In genomic region chr17:62648954-62649294, GRCh38 we compare ENCODE assay signal across 20 cellular contexts. TPM values are rescaled to one million over a fixed set of nuclear protein-coding genes. Genes with fewer than 3 reads are reported as not detected.
DNase-seq lines count a peak whose midpoint lies in the region; ATAC-seq, FAIRE-seq and TF ChIP-seq lines count a peak whose summit lies in the region.
"Had no signal": no experiment of that assay in that cellular context is flagged by ENCODE, and none has a peak within 500 bp of the region (broad histone marks: within the 10 kb centered on the region; RNA-seq: fewer than 3 reads in every experiment).

No MANE protein-coding gene starts in this region.

- H3K4me2 ChIP-seq in H1 (ENCODE audit: insufficient read depth in 1 of 2, low read depth in 2 of 2, low read length in 2 of 2), result no peak overlapping the region

- DNase-seq in activated effector memory CD4-positive, alpha-beta T cell treated with anti-CD3 and anti-CD28 coated beads, Interleukin-2, amount 50 U/mL, for 16 hours, result peak; percentile 42
- DNase-seq in activated effector memory CD4-positive, alpha-beta T cell treated with Interleukin-2 at 50 U/mL for 16 hours, result no peak
- DNase-seq in H1 (ENCODE audit: low read depth in 1 of 2, low spot score in 2 of 2) (no peak), mesothelial cell of epicardium (ENCODE audit: low spot score in 2 of 2, unreplicated experiment in 2 of 2) (no peak), upper lobe of left lung (no peak), NCI-H82 treated with DMSO at 0.1 percent for 48 hours (lab: John Stamatoyannopoulos, UW; ENCODE audit: unreplicated experiment) (no peak), NCI-H82 (lab: John Stamatoyannopoulos, UW) (no peak), T-helper 9 cell (no peak)
- DNase-seq: 8988T; activated CD4-positive, alpha-beta T cell treated with anti-CD3 and anti-CD28 coated beads, Interleukin-2, amount 10 ng/mL, durations not matched to agents 24 days and 14 days; activated naive CD4-positive, alpha-beta T cell treated with anti-CD3 and anti-CD28 coated beads, Interleukin-2, amount 10 ng/mL, durations not matched to agents 7 days and 5 days; NCI-H1105 treated with DMSO at 0.1 percent for 48 hours; NCI-H510A treated with DMSO at 0.1 percent for 48 hours; stimulated activated CD4-positive, alpha-beta T cell treated with anti-CD3 and anti-CD28 coated beads, Interleukin-2, amount 100 ng/mL, for 24 hours; stimulated activated naive CD8-positive, alpha-beta T cell treated with anti-CD3 and anti-CD28 coated beads, Interleukin-15, Interleukin-2, amounts not matched to agents 100 U/mL and 50 U/mL, for 24 hours; SW 1271 had no signal

- no peak overlapping the region for H4K8ac ChIP-seq in H1 (ENCODE audit: extremely low read depth, insufficient read depth, low read length)

- no peaks in the 10 kb centered on the region for H3K9me3 Mint-ChIP-seq in mesothelial cell of epicardium
- H3K9me3 Mint-ChIP-seq: activated CD4-positive, alpha-beta T cell treated with anti-CD3 and anti-CD28 coated beads, Interleukin-2, amount 10 ng/mL, durations not matched to agents 24 days and 14 days; activated naive CD4-positive, alpha-beta T cell treated with anti-CD3 and anti-CD28 coated beads, Interleukin-2, amount 10 ng/mL, durations not matched to agents 7 days and 5 days had no signal

- H3K18ac ChIP-seq in H1 (ENCODE audit: extremely low read depth, low read length), result no peak overlapping the region

- no peak overlapping the region for H2AK5ac ChIP-seq in H1 (ENCODE audit: low read depth, low read length)

- H3K79me1 ChIP-seq in H1 (ENCODE audit: low read depth, low read length), result no peaks in the 10 kb centered on the region; the same call in 1 of the 2 replicates

- H3K79me2 ChIP-seq in H1 (ENCODE audit: control insufficient read depth in 1 of 2, insufficient read depth in 2 of 2, low read length in 2 of 2), result no peaks in the 10 kb centered on the region

- H2BK15ac ChIP-seq in H1 (ENCODE audit: low read length), result no peak overlapping the region

- peaks cover 27% of the 10 kb centered on the region for H3K4me1 Mint-ChIP-seq in mesothelial cell of epicardium

- TF ChIP-seq RAD21 in H1 (IDR thresholded peaks at IDR 0.05 in 1 of 2, conservative IDR thresholded peaks at IDR 0.05 in 1 of 2; ENCODE audit: low read depth in 2 of 2, low read length in 2 of 2), result no peak

- H3K4me3 ChIP-seq in H1 (ENCODE audit: extremely low read depth in 1 of 4, insufficient read depth in 2 of 4, low read depth in 3 of 4, low read length in 4 of 4), result no peak overlapping the region
- no peak overlapping the region for H3K4me3 ChIP-seq in upper lobe of left lung
- H3K4me3 ChIP-seq: GM23248, ovary had no signal

- CTCF ChIA-PET in H1 (lab: Charles Lee; ENCODE audit: partially characterized antibody), result interaction anchor here (0.8 to 3.2 kb wide), 4 partner anchors 9 to 24 kb away, joined by 3 to 12 read pairs (median 4); no protein-coding TSS in a partner anchor

- H3K9me3 ChIP-seq in H1 (ENCODE audit: insufficient read depth in 2 of 2, low read depth in 1 of 2, low read length in 1 of 2) (no peaks in the 10 kb centered on the region), upper lobe of left lung (no peaks in the 10 kb centered on the region)
- H3K9me3 ChIP-seq: ovary had no signal

- H4K91ac ChIP-seq in H1 (replicated peaks; ENCODE audit: insufficient read length, low read length), result no peak overlapping the region

- TF ChIP-seq POLR2A in H1 (IDR thresholded peaks at IDR 0.05; ENCODE audit: control extremely low read depth in 1 of 2, low read depth in 2 of 2, low read length in 2 of 2) (no peak), upper lobe of left lung (IDR thresholded peaks at IDR 0.05) (no peak)

- H4K20me1 ChIP-seq in H1 (replicated peaks in 1 of 2; ENCODE audit: control insufficient read depth in 1 of 2, insufficient read depth in 2 of 2, low read length in 2 of 2), result no peaks in the 10 kb centered on the region

- no peak overlapping the region for H3K23ac ChIP-seq in H1 (ENCODE audit: insufficient read length)

- H3K27ac Mint-ChIP-seq in mesothelial cell of epicardium, result peak overlapping the region; percentile 80
- H3K27ac Mint-ChIP-seq: activated CD4-positive, alpha-beta T cell treated with anti-CD3 and anti-CD28 coated beads, Interleukin-2, amount 10 ng/mL, durations not matched to agents 24 days and 14 days; activated naive CD4-positive, alpha-beta T cell treated with anti-CD3 and anti-CD28 coated beads, Interleukin-2, amount 10 ng/mL, durations not matched to agents 7 days and 5 days; B cell had no signal

- POLR2A ChIA-PET in H1 (lab: Charles Lee; ENCODE audit: partially characterized antibody), result interaction anchor here (1.0 to 1.8 kb wide), 4 partner anchors 10 to 19 kb away, joined by 3 to 7 read pairs (median 4); no protein-coding TSS in a partner anchor

- WGBS in H1 (ENCODE audit: extremely low coverage in 1 of 2, insufficient coverage in 1 of 2, insufficient read length in 1 of 2, insufficient replicate concordance in 2 of 2, low coverage in 1 of 2, low lambda C conversion rate in 2 of 2, missing lambda C conversion rate in 1 of 2), 2 experiments, result 83% methylated on average over 6 of the region's 6 CpGs; no CpG with 5 or more reads in 1 of the 2 experiments
- 42 to 59% methylated on average over 5 to 6 of the region's 6 CpGs for WGBS in upper lobe of left lung, 2 donors

- no peak for FAIRE-seq in H1 (lab: Jason Lieb, UNC)
- FAIRE-seq: endothelial cell of umbilical vein had no signal

- H3K56ac ChIP-seq in H1 (replicated peaks; ENCODE audit: insufficient read length, low read depth, low read length), result no peak overlapping the region

- H3K23me2 ChIP-seq in H1 (ENCODE audit: low read depth, low read length), result peaks cover 11% of the 10 kb centered on the region

- no peak overlapping the region for H4K5ac ChIP-seq in H1 (ENCODE audit: insufficient read length, low read depth, low read length)

- no peak overlapping the region for H2BK20ac ChIP-seq in H1 (ENCODE audit: low read length)

- no peaks in the 10 kb centered on the region for H3K36me3 Mint-ChIP-seq in mesothelial cell of epicardium
- H3K36me3 Mint-ChIP-seq: activated naive CD4-positive, alpha-beta T cell treated with anti-CD3 and anti-CD28 coated beads, Interleukin-2, amount 10 ng/mL, durations not matched to agents 7 days and 5 days had no signal

- H3K4ac ChIP-seq in H1 (replicated peaks; ENCODE audit: insufficient read length, low read depth, low read length), result no peak overlapping the region

- peak overlapping the region; percentile 25; the same call in 1 of the 2 replicates for H2AFZ ChIP-seq in H1 (ENCODE audit: low read length)
- H2AFZ ChIP-seq: GM23248 had no signal

- 0 out of 2 replicates have a peak overlapping the region, but pooled peaks have one; percentile 3 for H2BK12ac ChIP-seq in H1 (ENCODE audit: low read depth, low read length)

- H3K27ac ChIP-seq in H1 (ENCODE audit: low read depth, low read length), result no peak overlapping the region
- H3K27ac ChIP-seq in upper lobe of left lung, result peak overlapping the region; percentile 25 to 60 (median 52)

- no peak for TF ChIP-seq CTCF in H1 (IDR thresholded peaks at IDR 0.05; ENCODE audit: control extremely low read depth in 1 of 3, insufficient read depth in 1 of 3, low read depth in 1 of 3, low read length in 3 of 3)
- no peak for TF ChIP-seq CTCF in mesothelial cell of epicardium (IDR thresholded peaks at IDR 0.05; ENCODE audit: unreplicated experiment)
- TF ChIP-seq CTCF in upper lobe of left lung (IDR thresholded peaks at IDR 0.05), result no peak

- H3K27me3 Mint-ChIP-seq in mesothelial cell of epicardium (ENCODE audit: low read depth), result no peaks in the 10 kb centered on the region
- H3K27me3 Mint-ChIP-seq: B cell had no signal

- no peak overlapping the region for H3K4me3 Mint-ChIP-seq in mesothelial cell of epicardium
- H3K4me3 Mint-ChIP-seq: activated CD4-positive, alpha-beta T cell treated with anti-CD3 and anti-CD28 coated beads, Interleukin-2, amount 10 ng/mL, durations not matched to agents 24 days and 14 days; activated naive CD4-positive, alpha-beta T cell treated with anti-CD3 and anti-CD28 coated beads, Interleukin-2, amount 10 ng/mL, durations not matched to agents 7 days and 5 days; B cell had no signal

- peaks cover 0 to 20% (median 9%) of the 10 kb centered on the region in 4 experiments; a peak in 6 of 7 replicates for H3K4me1 ChIP-seq in H1 (replicated peaks in 1 of 4; ENCODE audit: control insufficient read depth in 3 of 4, insufficient read depth in 4 of 4, low read length in 3 of 4)
- H3K4me1 ChIP-seq in upper lobe of left lung, result peaks cover 23 to 41% (median 36%) of the 10 kb centered on the region in 4 donors

- ATAC-seq in upper lobe of left lung (ENCODE audit: low FRiP score in 2 of 2), result no peak
- ATAC-seq: stimulated activated naive CD8-positive, alpha-beta T cell treated with anti-CD3 and anti-CD28 coated beads, Interleukin-15, Interleukin-2, amounts not matched to agents 100 U/mL and 50 U/mL, for 24 hours had no signal

- no peak overlapping the region for H3K14ac ChIP-seq in H1 (ENCODE audit: insufficient read length)

- TF ChIP-seq EP300 in H1 (IDR thresholded peaks at IDR 0.05; ENCODE audit: borderline replicate concordance in 1 of 2, low read depth in 2 of 2, low read length in 2 of 2), result no peak
- TF ChIP-seq EP300 in upper lobe of left lung (IDR thresholded peaks at IDR 0.05), result no peak

- no peak overlapping the region for H3K9ac ChIP-seq in H1 (replicated peaks in 1 of 4; ENCODE audit: extremely low read depth in 1 of 4, low read depth in 3 of 4, low read length in 3 of 4)
- H3K9ac ChIP-seq: GM23248 had no signal

- no peak overlapping the region for H2BK5ac ChIP-seq in H1 (ENCODE audit: low read depth, low read length)

- no peaks in the 10 kb centered on the region for H3K36me3 ChIP-seq in H1 (ENCODE audit: control insufficient read depth in 2 of 4, insufficient read depth in 4 of 4, low read length in 3 of 4)
- H3K36me3 ChIP-seq in upper lobe of left lung, result no peaks in the 10 kb centered on the region
- H3K36me3 ChIP-seq: ovary had no signal

- H3K27me3 ChIP-seq in H1 (replicated peaks in 1 of 4; ENCODE audit: control insufficient read depth in 3 of 4, extremely low read depth in 1 of 4, insufficient read depth in 3 of 4, low read length in 3 of 4), result peaks cover 0 to 6% (median 3%) of the 10 kb centered on the region in 4 experiments; a peak in 1 of 7 replicates
- no peaks in the 10 kb centered on the region for H3K27me3 ChIP-seq in upper lobe of left lung
- H3K27me3 ChIP-seq: ovary had no signal

- no peak overlapping the region for H2BK120ac ChIP-seq in H1 (replicated peaks; ENCODE audit: low read depth, low read length)

RNA-seq across cellular contexts. Expression of gene MRC2, which starts 21.5 kb away (rescaled TPM):
- total RNA-seq in H1 (2021; fragmentation: NEBNext Ultra II Directional; extraction: Animal tissue kit (Norgen Biotek cat#: 25700)), result 23.0 and 24.2 TPM in 2 replicates
- polyA plus RNA-seq in H1 (2011; rRNA removed), result 7.0 and 17.2 TPM in 2 replicates
- 10.9 TPM for polyA plus RNA-seq in H1 (2011; cell fraction: cytosol; rRNA removed)
- polyA plus RNA-seq in H1 (2011; cell fraction: nucleus; rRNA removed), result 82.7 TPM
- 12.5 to 19.6 TPM (median 17.8 TPM) in 4 replicates for polyA plus RNA-seq in H1 (2012, experiment 1 of 2)
- 14.4 TPM for polyA plus RNA-seq in H1 (2012, experiment 2 of 2)
- polyA plus RNA-seq in H1 (2013, experiment 1 of 2), result 25.8 TPM
- 22.6 TPM for polyA plus RNA-seq in H1 (2013, experiment 2 of 2)
- polyA minus RNA-seq in H1 (2011; rRNA and poly(A)+ RNA removed), result 10.5 and 11.7 TPM in 2 replicates
- polyA minus RNA-seq in H1 (2011; cell fraction: cytosol; rRNA and poly(A)+ RNA removed), result 17.7 TPM
- 26.9 TPM for polyA minus RNA-seq in H1 (2011; cell fraction: nucleus; rRNA and poly(A)+ RNA removed)
- 115 to 120 TPM (median 119 TPM) in 3 replicates for total RNA-seq in mesothelial cell of epicardium
- 100 to 1,000 TPM in 4 of 6 donors, 10 to 100 TPM in 2; 32.1 to 185 (median 116) TPM for total RNA-seq in upper lobe of left lung
